Comparison of ENCODE assay signal across 17 cellular contexts in genomic region chr4:189001283-189001970, GRCh38.
DNase-seq lines count a peak whose midpoint lies in the region; ATAC-seq, FAIRE-seq and TF ChIP-seq lines count a peak whose summit lies in the region.
"Had no signal": no experiment of that assay in that cellular context is flagged by ENCODE, and none has a peak within 500 bp of the region (broad histone marks: within the 10 kb centered on the region; RNA-seq: fewer than 3 reads in every experiment).

No MANE protein-coding gene starts in this region.

- H3K4me2 ChIP-seq in H1 (ENCODE audit: insufficient read depth in 1 of 2, low read depth in 2 of 2, low read length in 2 of 2), result no peak overlapping the region
- H3K4me2 ChIP-seq: BLaER1 had no signal

- no peak overlapping the region for H3K14ac ChIP-seq in H1 (ENCODE audit: insufficient read length)

- H3K79me1 ChIP-seq in H1 (ENCODE audit: low read depth, low read length), result no peaks in the 10 kb centered on the region

- no peaks in the 10 kb centered on the region for H3K79me2 ChIP-seq in H1 (ENCODE audit: control insufficient read depth in 1 of 2, insufficient read depth in 2 of 2, low read length in 2 of 2)

- no peak for ATAC-seq in GM21619 (IDR thresholded peaks at IDR 0.05; ENCODE audit: unreplicated experiment)

- H3K18ac ChIP-seq in H1 (ENCODE audit: extremely low read depth, low read length), result no peak overlapping the region

- H2AK5ac ChIP-seq in H1 (ENCODE audit: low read depth, low read length), result no peak overlapping the region

- H3K23me2 ChIP-seq in H1 (ENCODE audit: low read depth, low read length), result no peaks in the 10 kb centered on the region

- no peak overlapping the region for H2BK12ac ChIP-seq in H1 (ENCODE audit: low read depth, low read length)

- H3K27me3 ChIP-seq in H1 (replicated peaks in 1 of 4; ENCODE audit: control insufficient read depth in 3 of 4, extremely low read depth in 1 of 4, insufficient read depth in 3 of 4, low read length in 3 of 4) (no peaks in the 10 kb centered on the region), sigmoid colon (no peaks in the 10 kb centered on the region)
- H3K27me3 ChIP-seq: BLaER1 had no signal

- CTCF ChIA-PET in H1 (lab: Charles Lee; ENCODE audit: partially characterized antibody), result interaction anchor here (1.6 kb wide), 1 partner anchor 26 kb away, joined by 3 read pairs; no protein-coding TSS in a partner anchor

- H4K5ac ChIP-seq in H1 (ENCODE audit: insufficient read length, low read depth, low read length), result no peak overlapping the region

- no peak overlapping the region for H2BK15ac ChIP-seq in H1 (ENCODE audit: low read length)

- intact Hi-C loops in sigmoid colon (cut with DNase I), result no loop called here

- H3K9me3 ChIP-seq in H1 (ENCODE audit: insufficient read depth in 2 of 2, low read depth in 1 of 2, low read length in 1 of 2) (peaks cover 0 to 4% of the 10 kb centered on the region in 2 experiments; a peak in 1 of 4 replicates), sigmoid colon (no peaks in the 10 kb centered on the region)

- TF ChIP-seq EP300 in H1 (IDR thresholded peaks at IDR 0.05; ENCODE audit: borderline replicate concordance in 1 of 2, low read depth in 2 of 2, low read length in 2 of 2) (no peak), sigmoid colon (IDR thresholded peaks at IDR 0.05) (no peak)

- H4K20me1 ChIP-seq in H1 (replicated peaks in 1 of 2; ENCODE audit: control insufficient read depth in 1 of 2, insufficient read depth in 2 of 2, low read length in 2 of 2), result no peaks in the 10 kb centered on the region
- H4K20me1 ChIP-seq: BLaER1 had no signal

- H3K4me1 ChIP-seq in H1 (replicated peaks in 1 of 4; ENCODE audit: control insufficient read depth in 3 of 4, insufficient read depth in 4 of 4, low read length in 3 of 4) (no peaks in the 10 kb centered on the region), sigmoid colon (no peaks in the 10 kb centered on the region)
- H3K4me1 ChIP-seq: BLaER1 had no signal

- H3K56ac ChIP-seq in H1 (replicated peaks; ENCODE audit: insufficient read length, low read depth, low read length), result no peak overlapping the region

- FAIRE-seq in H1 (lab: Jason Lieb, UNC), result no peak
- FAIRE-seq: GM12892, H54 had no signal

- H3K27ac ChIP-seq in H1 (ENCODE audit: low read depth, low read length), result no peak overlapping the region
- no peak overlapping the region for H3K27ac ChIP-seq in sigmoid colon
- H3K27ac ChIP-seq: BLaER1 had no signal

- TF ChIP-seq POLR2A in H1 (IDR thresholded peaks at IDR 0.05; ENCODE audit: control extremely low read depth in 1 of 2, low read depth in 2 of 2, low read length in 2 of 2) (no peak), sigmoid colon (IDR thresholded peaks at IDR 0.05) (no peak)

- H4K8ac ChIP-seq in H1 (ENCODE audit: extremely low read depth, insufficient read depth, low read length), result peak overlapping the region; percentile 31; the same call in 1 of the 2 replicates

- no peak overlapping the region for H2AFZ ChIP-seq in H1 (ENCODE audit: low read length)

- TF ChIP-seq CTCF in H1 (IDR thresholded peaks at IDR 0.05; ENCODE audit: control extremely low read depth in 1 of 3, insufficient read depth in 1 of 3, low read depth in 1 of 3, low read length in 3 of 3) (no peak), sigmoid colon (IDR thresholded peaks at IDR 0.05) (no peak)

- H2BK5ac ChIP-seq in H1 (ENCODE audit: low read depth, low read length), result no peak overlapping the region

- H2BK20ac ChIP-seq in H1 (ENCODE audit: low read length), result no peak overlapping the region

- H3K9ac ChIP-seq in H1 (replicated peaks in 1 of 4; ENCODE audit: extremely low read depth in 1 of 4, low read depth in 3 of 4, low read length in 3 of 4), result no peak overlapping the region
- H3K9ac ChIP-seq: BLaER1 had no signal

- no peak for TF ChIP-seq RAD21 in H1 (IDR thresholded peaks at IDR 0.05 in 1 of 2, conservative IDR thresholded peaks at IDR 0.05 in 1 of 2; ENCODE audit: low read depth in 2 of 2, low read length in 2 of 2)

- WGBS in H1 (ENCODE audit: extremely low coverage in 1 of 2, insufficient coverage in 1 of 2, insufficient read length in 1 of 2, insufficient replicate concordance in 2 of 2, low coverage in 1 of 2, low lambda C conversion rate in 2 of 2, missing lambda C conversion rate in 1 of 2), 2 experiments, result 91% methylated on average over 12 of the region's 12 CpGs; no CpG with 5 or more reads in 1 of the 2 experiments
- 93 to 94% methylated on average over 12 of the region's 12 CpGs for WGBS in sigmoid colon, 2 donors

- POLR2A ChIA-PET in H1 (lab: Charles Lee; ENCODE audit: partially characterized antibody), result no interaction called here

- in situ Hi-C loops in Caki2 (cut with HindIII; ENCODE audit: low pct_unique_long_range_greater_than_20kb, low sequenced_read_pairs), result no loop called here

- DNase-seq in Caki2 (ENCODE audit: low read depth), result peak; percentile 35
- peak; percentile 27 for DNase-seq in ELF-1 (ENCODE audit: low read depth, low spot score)
- DNase-seq in OCI-M1 (lab: John Stamatoyannopoulos, UW), result peak; percentile 53
- no peak for DNase-seq in H1 (ENCODE audit: low read depth in 1 of 2, low spot score in 2 of 2)
- DNase-seq in sigmoid colon, result no peak
- DNase-seq in NCI-H524 (lab: John Stamatoyannopoulos, UW), result no peak
- DNase-seq: CD8-positive, alpha-beta memory T cell; DMS 273 treated with DMSO at 0.1 percent for 48 hours; Karpas-422; NCI-H1436 treated with DMSO at 0.1 percent for 48 hours; NCI-H510A; NK-92 treated with Interleukin-12 subunit alpha and Interleukin-12 subunit beta, amount 100 ng/mL, for 24 hours; T-helper 2 cell had no signal

- no peak overlapping the region for H4K91ac ChIP-seq in H1 (replicated peaks; ENCODE audit: insufficient read length, low read length)

- no peak overlapping the region for H2BK120ac ChIP-seq in H1 (replicated peaks; ENCODE audit: low read depth, low read length)

- H3K4ac ChIP-seq in H1 (replicated peaks; ENCODE audit: insufficient read length, low read depth, low read length), result no peak overlapping the region

- H3K4me3 ChIP-seq in H1 (ENCODE audit: extremely low read depth in 1 of 4, insufficient read depth in 2 of 4, low read depth in 3 of 4, low read length in 4 of 4), result no peak overlapping the region
- H3K4me3 ChIP-seq in sigmoid colon, result no peak overlapping the region
- H3K4me3 ChIP-seq: BLaER1 had no signal

- H3K36me3 ChIP-seq in H1 (ENCODE audit: control insufficient read depth in 2 of 4, insufficient read depth in 4 of 4, low read length in 3 of 4) (no peaks in the 10 kb centered on the region), sigmoid colon (no peaks in the 10 kb centered on the region)
- H3K36me3 ChIP-seq: BLaER1 had no signal

- H3K23ac ChIP-seq in H1 (ENCODE audit: insufficient read length), result no peak overlapping the region

TF ChIP-seq in H1, 55 proteins besides CTCF, POLR2A, EP300 and RAD21:
- TF ChIP-seq CEBPB (IDR thresholded peaks at IDR 0.05; ENCODE audit: low read depth, low read length) (no peak), KDM5A (IDR thresholded peaks at IDR 0.05; ENCODE audit: low read length) (no peak), SUZ12 (IDR thresholded peaks at IDR 0.05; ENCODE audit: low read length) (no peak), HDAC2 (IDR thresholded peaks at IDR 0.05; ENCODE audit: borderline replicate concordance in 1 of 2, low read depth in 2 of 2, low read length in 2 of 2) (no peak), CTBP2 (IDR thresholded peaks at IDR 0.05; ENCODE audit: borderline replicate concordance, insufficient read depth, insufficient read length, low read length) (no peak), POLR2AphosphoS5 (IDR thresholded peaks at IDR 0.05; ENCODE audit: low read depth, low read length) (no peak), TEAD4 (IDR thresholded peaks at IDR 0.05; ENCODE audit: low read depth, low read length) (no peak), YY1 (IDR thresholded peaks at IDR 0.05; ENCODE audit: low read depth, low read length) (no peak), RNF2 (IDR thresholded peaks at IDR 0.05; ENCODE audit: borderline replicate concordance, low read depth, low read length, missing control alignments, poor library complexity, severe bottlenecking) (no peak), MAFK (IDR thresholded peaks at IDR 0.05; ENCODE audit: low read depth, low read length) (no peak), SIRT6 (IDR thresholded peaks at IDR 0.05; ENCODE audit: low read length) (no peak), SIN3A (conservative IDR thresholded peaks at IDR 0.05 in 1 of 2, IDR thresholded peaks at IDR 0.05 in 1 of 2; ENCODE audit: low read depth in 1 of 2, low read length in 2 of 2) (no peak), SAP30 (IDR thresholded peaks at IDR 0.05; ENCODE audit: insufficient read depth, insufficient replicate concordance, low read length) (no peak), MAX (IDR thresholded peaks at IDR 0.05) (no peak), RFX5 (IDR thresholded peaks at IDR 0.05; ENCODE audit: borderline replicate concordance, low read depth, low read length) (no peak), RXRA (IDR thresholded peaks at IDR 0.05; ENCODE audit: insufficient read depth, low read depth, low read length) (no peak)

Comparison
In these comparisons a context has a peak if more than half of its experiments do, and no peak if none do; other contexts are left out.
1. DNase-seq: peak in Caki2 (single experiment), ELF-1 (single experiment) and OCI-M1 (single experiment); none in H1 (0 of 2), sigmoid colon (single experiment) and NCI-H524 (0 of 2).